Comparison of ENCODE assay signal across 11 cellular contexts in the genomic region with DNA sequence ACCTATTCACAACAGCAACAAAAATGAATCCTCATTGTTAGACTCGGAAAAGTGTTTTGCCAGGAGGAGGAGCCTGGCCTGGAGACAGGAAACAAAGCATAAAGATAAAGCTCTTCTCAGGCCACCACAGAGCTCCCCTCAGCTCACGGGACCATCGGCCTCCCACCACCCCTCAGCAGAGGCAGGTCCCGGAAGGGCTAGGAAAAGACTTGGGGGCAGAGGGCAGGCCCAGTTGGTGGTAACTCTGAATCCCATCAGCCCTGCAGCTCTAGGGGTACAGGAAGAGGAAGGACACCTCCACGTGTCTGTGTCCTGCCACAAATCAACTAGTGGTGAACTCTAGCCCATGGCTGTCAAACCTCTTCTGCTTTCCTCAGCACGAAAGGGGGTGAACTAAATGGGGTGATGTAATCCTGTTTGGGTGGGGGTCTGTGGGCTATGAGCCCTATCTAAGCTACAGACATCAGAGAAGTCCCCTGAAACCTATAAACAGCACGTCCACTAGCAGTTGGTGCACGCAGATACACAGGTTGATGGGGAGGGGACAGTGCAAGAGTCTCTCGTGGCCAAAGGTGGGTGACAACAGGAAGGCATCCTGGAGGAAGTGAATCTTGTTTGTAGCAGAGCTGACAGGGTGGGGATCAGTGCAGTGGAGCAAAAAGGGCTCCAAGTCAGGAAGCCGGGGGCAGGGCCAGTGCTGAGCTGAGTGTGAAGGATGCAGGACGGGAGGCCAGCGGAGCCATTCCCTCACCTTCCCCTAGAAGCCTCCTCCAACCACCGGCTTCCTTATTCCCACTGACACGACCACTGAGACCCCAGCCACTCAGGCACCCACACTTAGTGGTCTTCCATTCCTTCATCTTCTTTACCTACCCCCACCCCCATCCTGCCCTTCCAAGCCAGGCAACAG.
DNase-seq lines count a peak whose midpoint lies in the region; ATAC-seq and TF ChIP-seq lines count a peak whose summit lies in the region.
"Had no signal": no experiment of that assay in that cellular context is flagged by ENCODE, and none has a peak within 500 bp of the region (broad histone marks: within the 10 kb centered on the region; RNA-seq: fewer than 3 reads in every experiment).

No MANE protein-coding gene starts in this region.

- WGBS in upper lobe of left lung, 2 donors = 46% methylated on average over 13 to 14 of the region's 14 CpGs

- no peak for TF ChIP-seq EP300 in upper lobe of left lung (IDR thresholded peaks at IDR 0.05)

- POLR2A ChIA-PET in T-cell (lab: Charles Lee) = no interaction called here

- H3K27ac Mint-ChIP-seq in T-cell = no peak overlapping the region
- H3K27ac Mint-ChIP-seq: activated naive CD4-positive, alpha-beta T cell treated with anti-CD3 and anti-CD28 coated beads, Interleukin-2, amount 10 ng/mL, durations not matched to agents 7 days and 5 days had no signal

- peak; percentile 59 for DNase-seq in NOMO-1 treated with DMSO at 0.1 percent for 48 hours (lab: John Stamatoyannopoulos, UW; ENCODE audit: unreplicated experiment)
- no peak for DNase-seq in colonic mucosa
- no peak for DNase-seq in upper lobe of left lung
- DNase-seq in SW480 (ENCODE audit: low spot score) = no peak
- DNase-seq in T-cell = no peak
- DNase-seq: activated naive CD4-positive, alpha-beta T cell treated with anti-CD3 and anti-CD28 coated beads, Interleukin-2, amount 10 ng/mL, durations not matched to agents 7 days and 5 days; effector CD4-positive, alpha-beta T cell; occipital lobe had no signal

- H3K9me3 ChIP-seq in colonic mucosa (no peaks in the 10 kb centered on the region), muscle layer of duodenum (ENCODE audit: control insufficient read depth in 1 of 2, low read length in 2 of 2) (no peaks in the 10 kb centered on the region), upper lobe of left lung (no peaks in the 10 kb centered on the region)
- H3K9me3 ChIP-seq: tibial nerve had no signal

- H3K9me3 Mint-ChIP-seq in T-cell = no peaks in the 10 kb centered on the region
- H3K9me3 Mint-ChIP-seq: activated naive CD4-positive, alpha-beta T cell treated with anti-CD3 and anti-CD28 coated beads, Interleukin-2, amount 10 ng/mL, durations not matched to agents 7 days and 5 days had no signal

- no peaks in the 10 kb centered on the region for H3K36me3 Mint-ChIP-seq in T-cell
- H3K36me3 Mint-ChIP-seq: activated naive CD4-positive, alpha-beta T cell treated with anti-CD3 and anti-CD28 coated beads, Interleukin-2, amount 10 ng/mL, durations not matched to agents 7 days and 5 days had no signal

- CTCF ChIA-PET in T-cell (lab: Charles Lee) = no interaction called here

- peak overlapping the region in 1 of 2 donors; percentile 13 for H3K9ac ChIP-seq in colonic mucosa (ENCODE audit: low read depth in 2 of 2, low read length in 2 of 2)

- H3K36me3 ChIP-seq in colonic mucosa (no peaks in the 10 kb centered on the region), muscle layer of duodenum (ENCODE audit: control insufficient read depth in 1 of 2, insufficient read depth in 2 of 2, low read length in 2 of 2) (peaks cover 0 to 5% of the 10 kb centered on the region in 2 donors), upper lobe of left lung (peaks cover 0 to 11% (median 2%) of the 10 kb centered on the region in 4 donors)
- H3K36me3 ChIP-seq: tibial nerve had no signal

- ATAC-seq in upper lobe of left lung (ENCODE audit: low FRiP score in 2 of 2) = no peak
- ATAC-seq in GM21619 (IDR thresholded peaks at IDR 0.05; ENCODE audit: unreplicated experiment) = no peak
- ATAC-seq in T-cell (replicated peaks in 1 of 4) = no peak

- no peak overlapping the region for H3K4me3 Mint-ChIP-seq in T-cell
- H3K4me3 Mint-ChIP-seq: activated naive CD4-positive, alpha-beta T cell treated with anti-CD3 and anti-CD28 coated beads, Interleukin-2, amount 10 ng/mL, durations not matched to agents 7 days and 5 days had no signal

- intact Hi-C loops in colonic mucosa (cut with DNase I) = loop anchor here (5.0 kb wide), 1 partner anchor 44 kb away; no protein-coding TSS in a partner anchor

- H3K4me3 ChIP-seq in colonic mucosa (peak overlapping the region; percentile 9), muscle layer of duodenum (ENCODE audit: low read depth in 1 of 2, low read length in 2 of 2) (peak overlapping the region; percentile 63 to 80), upper lobe of left lung (peak overlapping the region in 2 of 4 donors; percentile 1 to 54)

- peak overlapping the region; percentile 32 for H3K27ac ChIP-seq in colonic mucosa
- no peak overlapping the region for H3K27ac ChIP-seq in muscle layer of duodenum (ENCODE audit: low read length)
- H3K27ac ChIP-seq in upper lobe of left lung = peak overlapping the region; percentile 61 to 87 (median 82)

- H3K27me3 Mint-ChIP-seq in T-cell = peaks cover 4 to 12% of the 10 kb centered on the region in 2 donors

- no peaks in the 10 kb centered on the region for H3K4me1 ChIP-seq in colonic mucosa
- peaks cover 26 to 53% of the 10 kb centered on the region in 2 donors for H3K4me1 ChIP-seq in muscle layer of duodenum (ENCODE audit: control insufficient read depth in 1 of 2, insufficient read depth in 2 of 2, low read length in 2 of 2)
- H3K4me1 ChIP-seq in upper lobe of left lung = peaks cover 49 to 69% (median 59%) of the 10 kb centered on the region in 4 donors

- H3K4me1 Mint-ChIP-seq in T-cell = no peaks in the 10 kb centered on the region
- H3K4me1 Mint-ChIP-seq: activated naive CD4-positive, alpha-beta T cell treated with anti-CD3 and anti-CD28 coated beads, Interleukin-2, amount 10 ng/mL, durations not matched to agents 7 days and 5 days had no signal

- H3K27me3 ChIP-seq in colonic mucosa = no peaks in the 10 kb centered on the region
- no peaks in the 10 kb centered on the region for H3K27me3 ChIP-seq in muscle layer of duodenum (ENCODE audit: low read depth, low read length)
- no peaks in the 10 kb centered on the region for H3K27me3 ChIP-seq in upper lobe of left lung
- H3K27me3 ChIP-seq: tibial nerve had no signal

- TF ChIP-seq POLR2A in upper lobe of left lung (IDR thresholded peaks at IDR 0.05) = no peak

- TF ChIP-seq CTCF in colonic mucosa (IDR thresholded peaks at IDR 0.05) = no peak
- no peak for TF ChIP-seq CTCF in upper lobe of left lung (IDR thresholded peaks at IDR 0.05)
